Comparison of ENCODE assay signal across 14 cellular contexts in the genomic region with DNA sequence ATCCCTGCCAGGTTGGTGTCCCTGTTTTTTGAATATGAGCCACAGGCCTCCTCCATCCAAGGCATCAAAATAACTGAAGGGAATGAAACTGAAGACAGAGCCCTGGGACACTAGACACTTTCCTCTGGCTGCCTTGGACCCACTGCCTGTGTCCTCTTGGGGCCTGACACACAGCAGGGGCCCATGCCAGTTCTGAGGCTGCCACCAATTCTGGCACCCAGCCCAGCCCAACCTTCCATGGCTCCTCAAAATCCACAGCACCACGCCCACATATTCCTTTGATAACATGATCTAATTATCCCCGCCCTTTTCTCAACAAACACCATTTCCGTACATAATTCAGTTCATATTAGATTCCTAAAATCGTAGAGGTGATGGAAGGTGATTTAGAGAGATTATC.
"Had no signal": no experiment of that assay in that cellular context is flagged by ENCODE, and none has a peak within 500 bp of the region (broad histone marks: within the 10 kb centered on the region; RNA-seq: fewer than 3 reads in every experiment).

No MANE protein-coding gene starts in this region.

- H3K4me1 ChIP-seq: gastroesophageal sphincter, prostate gland, suprapubic skin, upper lobe of right lung had no signal

- H3K4me2 ChIP-seq: hepatocyte had no signal

- H3K79me2 ChIP-seq: hepatocyte had no signal

- H3K9me3 ChIP-seq: gastroesophageal sphincter, prostate gland, right lobe of liver, suprapubic skin, upper lobe of right lung had no signal

- H3K27ac ChIP-seq: cardiac muscle cell, epithelial cell of prostate, gastroesophageal sphincter, hepatocyte, prostate gland, suprapubic skin, upper lobe of right lung had no signal

- H2AFZ ChIP-seq: hepatocyte had no signal

- H3K4me3 ChIP-seq: cardiac muscle cell, gastroesophageal sphincter, hepatocyte, lung, prostate gland, right lobe of liver, suprapubic skin, upper lobe of right lung had no signal

- ATAC-seq: gastroesophageal sphincter; stimulated activated naive CD8-positive, alpha-beta T cell treated with anti-CD3 and anti-CD28 coated beads, Interleukin-15, Interleukin-2, amounts not matched to agents 100 U/mL and 50 U/mL, for 24 hours; upper lobe of right lung had no signal

- DNase-seq: activated naive CD4-positive, alpha-beta T cell treated with anti-CD3 and anti-CD28 coated beads, Interleukin-2, amount 10 ng/mL, durations not matched to agents 7 days and 5 days; cortex of kidney; effector memory CD4-positive, alpha-beta T cell; stimulated activated CD4-positive, alpha-beta T cell treated with anti-CD3 and anti-CD28 coated beads, Interleukin-12 subunit alpha, Interleukin-12 subunit beta, amount 100 ng/mL, for 4 hours; stimulated activated naive CD8-positive, alpha-beta T cell treated with anti-CD3 and anti-CD28 coated beads, Interleukin-15, Interleukin-2, amounts not matched to agents 100 U/mL and 50 U/mL, for 24 hours; upper lobe of right lung had no signal

- H3K36me3 ChIP-seq: cardiac muscle cell, prostate gland, suprapubic skin had no signal

- H3K27me3 ChIP-seq: gastroesophageal sphincter, hepatocyte, right lobe of liver, suprapubic skin, upper lobe of right lung had no signal
